22 cellular contexts compared by ENCODE assay signal in the genomic region with DNA sequence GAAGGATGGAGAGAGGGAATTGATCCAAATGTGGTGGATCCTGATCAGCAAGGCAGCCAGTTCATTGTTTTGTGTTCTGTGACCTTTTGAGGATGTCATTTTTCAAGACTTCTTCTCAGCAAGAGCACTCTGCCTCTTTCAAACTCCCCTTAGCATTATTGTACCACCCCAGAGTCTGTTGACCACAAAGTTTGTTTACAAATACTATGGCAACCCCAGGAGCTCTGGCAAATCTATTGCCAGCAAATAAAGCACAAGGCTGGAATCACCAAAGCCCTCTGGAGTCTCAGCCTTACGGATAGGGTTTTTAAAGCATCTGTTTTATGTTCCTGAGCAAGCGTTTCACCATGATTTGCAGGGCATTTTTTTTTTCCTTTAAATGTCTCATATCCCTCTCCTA.
"Had no signal": no experiment of that assay in that cellular context is flagged by ENCODE, and none has a peak within 500 bp of the region (broad histone marks: within the 10 kb centered on the region; RNA-seq: fewer than 3 reads in every experiment).

No MANE protein-coding gene starts in this region.

- H3K36me3 ChIP-seq: esophagus squamous epithelium, left lung, ovary, thoracic aorta, upper lobe of left lung had no signal

- H3K4me1 ChIP-seq: left lung, upper lobe of left lung had no signal

- H3K9me3 ChIP-seq: esophagus squamous epithelium, left lung, mucosa of descending colon, ovary, thoracic aorta, upper lobe of left lung had no signal

- H3K4me3 ChIP-seq: esophagus squamous epithelium, left lung, mucosa of descending colon, ovary, thoracic aorta, upper lobe of left lung had no signal

- H3K27ac ChIP-seq: esophagus squamous epithelium, left lung, ovary, thoracic aorta, upper lobe of left lung had no signal

- DNase-seq: activated B cell treated with CpG ODN at 0.5 μM for 24 hours; activated CD4-positive, alpha-beta memory T cell treated with anti-CD3 and anti-CD28 coated beads, Interleukin-2, amount 10 ng/mL, durations not matched to agents 7 days and 5 days; activated CD4-positive, alpha-beta T cell treated with anti-CD3 and anti-CD28 coated beads for 4 hours; activated CD8-positive, alpha-beta memory T cell treated with anti-CD3 and anti-CD28 coated beads, Interleukin-2, amount 10 ng/mL, durations not matched to agents 7 days and 5 days; activated naive CD4-positive, alpha-beta T cell; activated naive CD8-positive, alpha-beta T cell treated with anti-CD3 and anti-CD28 coated beads for 36 hours; amygdala; effector memory CD8-positive, alpha-beta T cell; esophagus squamous epithelium; foreskin fibroblast; kidney; left lung; mucosa of descending colon; naive thymus-derived CD4-positive, alpha-beta T cell; ovary; stimulated activated naive B cell treated with anti-CD40 and anti-IgM and Interleukin-4, amounts not matched to agents 10 μg/mL and 1 μg/mL and 100 μg/mL, for 72 hours; T-helper 1 cell; T-helper 9 cell; upper lobe of left lung had no signal

- ATAC-seq: activated CD8-positive, alpha-beta memory T cell treated with anti-CD3 and anti-CD28 coated beads, Interleukin-2, amount 10 ng/mL, durations not matched to agents 7 days and 5 days; activated T-helper 17 cell treated with anti-CD3 and anti-CD28 coated beads, Interleukin-2, amount 50 U/mL, for 72 hours; effector memory CD8-positive, alpha-beta T cell; left lung; mucosa of descending colon; naive thymus-derived CD4-positive, alpha-beta T cell; sciatic nerve; stimulated activated naive B cell treated with anti-CD40 and anti-IgM and Interleukin-4, amounts not matched to agents 10 μg/mL and 1 μg/mL and 100 μg/mL, for 72 hours had no signal

- H3K27me3 ChIP-seq: left lung, ovary, upper lobe of left lung had no signal
